In the genomic region with DNA sequence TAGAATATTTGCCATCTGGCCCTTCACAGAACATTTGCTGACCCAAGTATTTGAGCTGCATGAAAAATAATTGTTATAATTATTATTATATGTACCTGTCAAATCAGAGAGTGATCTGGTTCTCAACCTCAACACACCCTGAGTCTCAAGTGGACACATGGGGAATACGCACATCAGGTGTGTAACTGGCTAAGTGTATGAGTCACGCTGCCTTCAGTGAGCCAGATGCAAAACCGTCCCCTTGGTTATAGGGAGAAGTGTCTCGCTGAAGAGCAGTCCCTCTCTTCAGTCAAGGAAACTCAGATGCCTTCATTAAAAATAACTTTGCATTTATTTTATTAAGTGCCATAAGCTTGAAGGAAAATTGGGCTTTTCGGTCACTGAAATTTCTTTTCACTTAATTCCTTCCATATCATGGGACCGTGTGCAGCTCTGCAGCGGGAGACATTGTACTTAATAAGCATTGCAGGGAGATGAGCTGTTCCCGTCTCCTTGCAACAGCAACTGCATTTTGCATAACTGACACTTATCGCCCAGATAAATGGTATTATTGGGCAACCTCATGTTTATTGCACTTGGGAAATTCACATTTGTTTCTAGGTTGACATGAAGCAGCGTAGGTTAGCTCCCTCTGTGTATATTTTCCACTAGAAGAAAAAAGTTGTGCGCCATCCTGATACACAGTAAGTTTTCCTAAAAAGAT, we compare ENCODE assay signal across 26 cellular contexts.
DNase-seq lines count a peak whose midpoint lies in the region; ATAC-seq and TF ChIP-seq lines count a peak whose summit lies in the region.
"Had no signal": no experiment of that assay in that cellular context is flagged by ENCODE, and none has a peak within 500 bp of the region (broad histone marks: within the 10 kb centered on the region; RNA-seq: fewer than 3 reads in every experiment).

No MANE protein-coding gene starts in this region.

- H3K79me2 ChIP-seq in PC-9 (ENCODE audit: low read depth): no peaks in the 10 kb centered on the region
- H3K79me2 ChIP-seq: parathyroid adenoma had no signal

- H3K9me2 ChIP-seq in PC-9 (ENCODE audit: insufficient read depth): no peaks in the 10 kb centered on the region

- ATAC-seq in left lung: no peak
- ATAC-seq: activated naive CD4-positive, alpha-beta T cell treated with anti-CD3 and anti-CD28 coated beads, Interleukin-2, amount 50 U/mL, for 72 hours; HCT116; right cardiac atrium had no signal

- H2AFZ ChIP-seq in PC-9: no peak overlapping the region
- H2AFZ ChIP-seq: parathyroid adenoma had no signal

- CTCF ChIA-PET in PC-9 (lab: Charles Lee): no interaction called here

- intact Hi-C loops in PC-9 (cut with micrococcal nuclease; ENCODE audit: unreplicated experiment): no loop called here
- intact Hi-C loops in left lung (cut with DNase I): no loop called here
- intact Hi-C loops in uterus (cut with DNase I; ENCODE audit: low total_unique reads): no loop called here

- BruUV-seq in PC-9 (replicated peaks; lab: Mats Ljungman, UMichigan): no TSS peak

- H3K27me3 ChIP-seq in PC-9 (ENCODE audit: insufficient read depth, low read depth) (peaks cover 58% of the 10 kb centered on the region), left lung (no peaks in the 10 kb centered on the region), uterus (no peaks in the 10 kb centered on the region)
- H3K27me3 ChIP-seq: tibial artery had no signal

- DNase-seq in Ammon's horn (ENCODE audit: low spot score) (peak; percentile 25), HS-5 (ENCODE audit: low read depth) (peak; percentile 15), PC-9 (no peak), fibroblast of villous mesenchyme (ENCODE audit: low read depth) (peak; percentile 33), left lung (no peak), uterus (no peak), T-helper 1 cell (no peak), germinal center (ENCODE audit: low spot score) (no peak)
- DNase-seq: activated CD4-positive, alpha-beta memory T cell treated with anti-CD3 and anti-CD28 coated beads for 36 hours; Calu3; effector CD4-positive, alpha-beta T cell; foreskin fibroblast; left ventricle myocardium inferior; NCI-H1105 treated with DMSO at 0.1 percent for 48 hours; NCI-H2081 treated with DMSO at 0.1 percent for 48 hours; nephron progenitor cell; right cardiac atrium; SHP77 treated with DMSO at 0.1 percent for 48 hours; stimulated activated CD4-positive, alpha-beta T cell treated with anti-CD3 and anti-CD28 coated beads, Interleukin-12 subunit alpha, Interleukin-12 subunit beta, amount 100 ng/mL, for 4 hours; stimulated activated CD4-positive, alpha-beta T cell treated with anti-CD3 and anti-CD28 coated beads, Interleukin-4, amount 100 ng/mL, for 24 hours; stimulated activated naive CD4-positive, alpha-beta T cell; tibial artery had no signal

- POLR2A ChIA-PET in PC-9 (lab: Charles Lee; ENCODE audit: unreplicated experiment): no interaction called here

- no peak overlapping the region for H3K27ac ChIP-seq in PC-9
- H3K27ac ChIP-seq in left lung: no peak overlapping the region
- no peak overlapping the region for H3K27ac ChIP-seq in uterus
- H3K27ac ChIP-seq: C4-2B, left ventricle myocardium inferior, parathyroid adenoma, tibial artery had no signal

- TF ChIP-seq CTCF in PC-9 (conservative IDR thresholded peaks at IDR 0.05): no peak
- TF ChIP-seq CTCF in fibroblast of villous mesenchyme (IDR thresholded peaks at IDR 0.05; ENCODE audit: insufficient read depth, low read depth, low read length): no peak
- no peak for TF ChIP-seq CTCF in left lung (IDR thresholded peaks at IDR 0.05)
- TF ChIP-seq CTCF in uterus (IDR thresholded peaks at IDR 0.05): no peak

- H3K4me1 ChIP-seq in PC-9 (replicated peaks; ENCODE audit: insufficient read depth): no peaks in the 10 kb centered on the region
- H3K4me1 ChIP-seq in left lung: no peaks in the 10 kb centered on the region
- no peaks in the 10 kb centered on the region for H3K4me1 ChIP-seq in uterus
- H3K4me1 ChIP-seq: left ventricle myocardium inferior, parathyroid adenoma, tibial artery had no signal

- peak overlapping the region; percentile 25 for H3K4me2 ChIP-seq in PC-9

- H3K36me3 ChIP-seq in PC-9 (ENCODE audit: low read depth) (no peaks in the 10 kb centered on the region), left lung (no peaks in the 10 kb centered on the region), uterus (no peaks in the 10 kb centered on the region)
- H3K36me3 ChIP-seq: left ventricle myocardium inferior, tibial artery had no signal

- H3K4me3 ChIP-seq in PC-9 (no peak overlapping the region), fibroblast of villous mesenchyme (ENCODE audit: low read depth, low read length) (no peak overlapping the region), left lung (no peak overlapping the region), uterus (no peak overlapping the region)
- H3K4me3 ChIP-seq: left ventricle myocardium inferior, tibial artery had no signal

- no peaks in the 10 kb centered on the region for H3K9me3 ChIP-seq in PC-9 (ENCODE audit: insufficient read depth, low read depth)
- no peaks in the 10 kb centered on the region for H3K9me3 ChIP-seq in left lung
- H3K9me3 ChIP-seq in uterus: no peaks in the 10 kb centered on the region
- H3K9me3 ChIP-seq: left ventricle myocardium inferior, tibial artery had no signal

- no peak for TF ChIP-seq POLR2A in uterus (IDR thresholded peaks at IDR 0.05)

- no peaks in the 10 kb centered on the region for H3F3A ChIP-seq in PC-9 (ENCODE audit: insufficient read depth, low read depth)

- H4K20me1 ChIP-seq in PC-9 (ENCODE audit: insufficient read depth): 0 out of 2 replicates have a peak, but pooled peaks cover 4% of the 10 kb centered on the region

Comparison
In these comparisons a context has a peak if more than half of its experiments do, and no peak if none do; other contexts are left out.
1. DNase-seq: peak in Ammon's horn (single experiment), HS-5 (single experiment) and fibroblast of villous mesenchyme (single experiment); none in PC-9 (0 of 2), left lung (0 of 2), uterus (0 of 2), T-helper 1 cell (0 of 5) and germinal center (single experiment).